Comparison of ENCODE assay signal across 21 cellular contexts in the genomic region with DNA sequence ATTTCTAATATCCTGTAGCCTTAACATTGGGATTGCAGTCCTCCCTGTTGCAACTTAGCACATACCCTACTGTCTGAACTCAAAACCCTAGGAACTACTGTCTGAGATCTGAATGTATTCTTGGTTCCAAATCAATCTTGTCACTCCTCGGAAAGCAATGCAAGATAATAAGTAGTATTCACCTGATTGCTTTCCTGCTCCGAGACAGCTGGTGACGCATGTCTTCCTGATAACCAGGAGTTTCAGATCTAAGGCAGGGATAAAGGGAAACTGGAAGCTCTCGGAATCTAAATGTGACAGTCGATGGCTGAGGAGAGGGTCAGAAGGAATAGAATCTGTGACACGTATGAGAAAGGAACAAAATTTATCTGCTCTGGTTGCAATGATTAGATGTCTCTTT.
A peak's percentile ranks its signal among the peaks of the same experiment; 100 is the strongest.
DNase-seq lines count a peak whose midpoint lies in the region; ATAC-seq and TF ChIP-seq lines count a peak whose summit lies in the region.
"Had no signal": no experiment of that assay in that cellular context is flagged by ENCODE, and none has a peak within 500 bp of the region (broad histone marks: within the 10 kb centered on the region; RNA-seq: fewer than 3 reads in every experiment).

No MANE protein-coding gene starts in this region.

- H3K27ac ChIP-seq in mesendoderm (ENCODE audit: low read depth, low read length) = no peak overlapping the region
- H3K27ac ChIP-seq in OCI-LY7 (ENCODE audit: low read depth, low read length, poor library complexity, severe bottlenecking) = no peak overlapping the region
- H3K27ac ChIP-seq: 22Rv1, BLaER1, C4-2B, GM23248 had no signal

- H3K27ac Mint-ChIP-seq in WTC11 = peak overlapping the region; percentile 90
- H3K27ac Mint-ChIP-seq in naive thymus-derived CD8-positive, alpha-beta T cell = no peak overlapping the region
- H3K27ac Mint-ChIP-seq: B cell; CD4-positive, CD25-positive, alpha-beta regulatory T cell; CD8-positive, alpha-beta T cell; HFFc6 had no signal

- H3K4me3 ChIP-seq in mesendoderm (ENCODE audit: low read length) (no peak overlapping the region), OCI-LY7 (ENCODE audit: low read depth, low read length, poor library complexity, severe bottlenecking) (no peak overlapping the region)
- H3K4me3 ChIP-seq: BLaER1, GM12878, GM23248, HAP-1 had no signal

- no peaks in the 10 kb centered on the region for H3K79me1 ChIP-seq in mesendoderm (ENCODE audit: low read length)

- H3K18ac ChIP-seq in mesendoderm (ENCODE audit: low read length) = no peak overlapping the region

- CTCF ChIA-PET in WTC11 (lab: Charles Lee) (no interaction called here), OCI-LY7 (lab: Charles Lee; ENCODE audit: unreplicated experiment) (no interaction called here)

- no peak overlapping the region for H3K23ac ChIP-seq in mesendoderm (ENCODE audit: low read length)

- intact Hi-C loops in OCI-LY7 (cut with micrococcal nuclease; ENCODE audit: unreplicated experiment) = no loop called here

- H3K56ac ChIP-seq in mesendoderm (ENCODE audit: low read length) = no peak overlapping the region

- H3K4me3 Mint-ChIP-seq in WTC11 = no peak overlapping the region
- H3K4me3 Mint-ChIP-seq in naive thymus-derived CD8-positive, alpha-beta T cell = no peak overlapping the region
- H3K4me3 Mint-ChIP-seq: B cell; CD4-positive, CD25-positive, alpha-beta regulatory T cell; CD8-positive, alpha-beta T cell; HFFc6 had no signal

- H2BK15ac ChIP-seq in mesendoderm (replicated peaks; ENCODE audit: low read depth) = no peak overlapping the region

- TF ChIP-seq CTCF in WTC11 (IDR thresholded peaks at IDR 0.05) (no peak), OCI-LY7 (conservative IDR thresholded peaks at IDR 0.05; ENCODE audit: low read length) (no peak)

- no peak; the same call in 1 of the 2 replicates for ATAC-seq in WTC11
- ATAC-seq in naive thymus-derived CD8-positive, alpha-beta T cell = no peak
- ATAC-seq: CD8-positive, alpha-beta T cell; GM12878 had no signal

- no peak overlapping the region for H2AK5ac ChIP-seq in mesendoderm (ENCODE audit: low read length)

- H3K79me2 ChIP-seq in mesendoderm (ENCODE audit: control insufficient read depth, insufficient read depth, low read length) = no peaks in the 10 kb centered on the region
- H3K79me2 ChIP-seq in OCI-LY7 (ENCODE audit: insufficient read depth, low read depth, low read length) = no peaks in the 10 kb centered on the region

- H4K5ac ChIP-seq in mesendoderm (ENCODE audit: low read length) = no peak overlapping the region

- no peaks in the 10 kb centered on the region for H3K9me3 ChIP-seq in OCI-LY7 (ENCODE audit: low read length)
- H3K9me3 ChIP-seq: BLaER1, Caco-2, HAP-1 had no signal

- H4K8ac ChIP-seq in mesendoderm (ENCODE audit: low read depth, low read length) = no peak overlapping the region

- H3K9ac ChIP-seq in mesendoderm (ENCODE audit: low read length) = no peak overlapping the region
- H3K9ac ChIP-seq: BLaER1, GM23248 had no signal

- H3K27me3 Mint-ChIP-seq in WTC11 (ENCODE audit: low read depth) = no peaks in the 10 kb centered on the region
- no peaks in the 10 kb centered on the region for H3K27me3 Mint-ChIP-seq in naive thymus-derived CD8-positive, alpha-beta T cell
- H3K27me3 Mint-ChIP-seq: B cell had no signal

- peaks cover under 1% of the 10 kb centered on the region for H3K9me3 Mint-ChIP-seq in WTC11
- H3K9me3 Mint-ChIP-seq in naive thymus-derived CD8-positive, alpha-beta T cell = peaks cover 0 to 13% (median 0%) of the 10 kb centered on the region in 9 donors

- H2AFZ ChIP-seq in OCI-LY7 (ENCODE audit: low read length) = no peak overlapping the region
- H2AFZ ChIP-seq: GM23248 had no signal

- H3K4me1 Mint-ChIP-seq in WTC11 = peaks cover 43% of the 10 kb centered on the region
- no peaks in the 10 kb centered on the region for H3K4me1 Mint-ChIP-seq in naive thymus-derived CD8-positive, alpha-beta T cell
- H3K4me1 Mint-ChIP-seq: B cell; CD4-positive, CD25-positive, alpha-beta regulatory T cell had no signal

- H3K9me2 ChIP-seq in OCI-LY7 (ENCODE audit: insufficient read depth, low read length) = no peaks in the 10 kb centered on the region

- no peaks in the 10 kb centered on the region for H3K27me3 ChIP-seq in mesendoderm (ENCODE audit: insufficient read depth, low read length, poor library complexity)
- H3K27me3 ChIP-seq: BLaER1 had no signal

- no peak overlapping the region for H3K4ac ChIP-seq in mesendoderm (ENCODE audit: low read depth, low read length)

- BruUV-seq in OCI-LY7 (replicated peaks; lab: Mats Ljungman, UMichigan) = no TSS peak

- H3K36me3 ChIP-seq in mesendoderm (ENCODE audit: control insufficient read depth, insufficient read depth, low read length) (no peaks in the 10 kb centered on the region), OCI-LY7 (ENCODE audit: insufficient read depth, low read length) (no peaks in the 10 kb centered on the region)
- H3K36me3 ChIP-seq: BLaER1, HAP-1 had no signal

- H3K4me1 ChIP-seq in mesendoderm (ENCODE audit: control insufficient read depth, low read depth, low read length) (no peaks in the 10 kb centered on the region), OCI-LY7 (ENCODE audit: insufficient read depth, low read length, poor library complexity, severe bottlenecking) (no peaks in the 10 kb centered on the region)
- H3K4me1 ChIP-seq: BLaER1, Caco-2 had no signal

- H4K20me1 ChIP-seq in OCI-LY7 (ENCODE audit: insufficient read depth, low read length) = no peaks in the 10 kb centered on the region
- H4K20me1 ChIP-seq: BLaER1 had no signal

- H2BK5ac ChIP-seq in mesendoderm (ENCODE audit: low read length) = no peak overlapping the region

- H3K36me3 Mint-ChIP-seq in WTC11 = peaks cover 11% of the 10 kb centered on the region
- no peaks in the 10 kb centered on the region for H3K36me3 Mint-ChIP-seq in naive thymus-derived CD8-positive, alpha-beta T cell
- H3K36me3 Mint-ChIP-seq: CD4-positive, CD25-positive, alpha-beta regulatory T cell; CD8-positive, alpha-beta T cell had no signal

- H3K4me2 ChIP-seq in mesendoderm (ENCODE audit: low read length) = no peak overlapping the region
- H3K4me2 ChIP-seq in OCI-LY7 (ENCODE audit: low read length) = no peak overlapping the region
- H3K4me2 ChIP-seq: BLaER1 had no signal

- POLR2A ChIA-PET in WTC11 (lab: Charles Lee) = no interaction called here
- POLR2A ChIA-PET in OCI-LY7 (lab: Charles Lee) = interaction anchor here (0.5 kb wide), 1 partner anchor 25 kb away, joined by 3 read pairs; no protein-coding TSS in a partner anchor
- POLR2A ChIA-PET in naive thymus-derived CD8-positive, alpha-beta T cell (lab: Charles Lee) = no interaction called here

- H2BK120ac ChIP-seq in mesendoderm (ENCODE audit: low read depth, low read length) = no peak overlapping the region

- DNase-seq in NCI-H82 treated with DMSO at 0.1 percent for 48 hours (lab: John Stamatoyannopoulos, UW; ENCODE audit: unreplicated experiment) (peak; percentile 3), NCI-H82 (lab: John Stamatoyannopoulos, UW) (no peak), WTC11 (ENCODE audit: low spot score) (no peak), mesendoderm (peak; percentile 44), OCI-LY7 (ENCODE audit: low spot score) (no peak)
- DNase-seq in activated effector memory CD4-positive, alpha-beta T cell treated with anti-CD3 and anti-CD28 coated beads, Interleukin-2, amount 50 U/mL, for 16 hours = no peak
- no peak for DNase-seq in naive thymus-derived CD8-positive, alpha-beta T cell
- no peak for DNase-seq in activated CD4-positive, alpha-beta T cell treated with anti-CD3 and anti-CD28 coated beads, Interleukin-2, amount 50 U/mL, for 4 hours
- DNase-seq: Caco-2; CD4-positive, CD25-positive, alpha-beta regulatory T cell; CD8-positive, alpha-beta T cell; DMS153; DND-41; GM23248; HFFc6 had no signal

- WGBS in mesendoderm (ENCODE audit: extremely low coverage, insufficient coverage, low lambda C conversion rate) = no CpG with 5 or more reads among the region's 6 CpGs

TF ChIP-seq in WTC11, 78 proteins besides CTCF, POLR2A, EP300 and RAD21:
- TF ChIP-seq, protein P1, sequence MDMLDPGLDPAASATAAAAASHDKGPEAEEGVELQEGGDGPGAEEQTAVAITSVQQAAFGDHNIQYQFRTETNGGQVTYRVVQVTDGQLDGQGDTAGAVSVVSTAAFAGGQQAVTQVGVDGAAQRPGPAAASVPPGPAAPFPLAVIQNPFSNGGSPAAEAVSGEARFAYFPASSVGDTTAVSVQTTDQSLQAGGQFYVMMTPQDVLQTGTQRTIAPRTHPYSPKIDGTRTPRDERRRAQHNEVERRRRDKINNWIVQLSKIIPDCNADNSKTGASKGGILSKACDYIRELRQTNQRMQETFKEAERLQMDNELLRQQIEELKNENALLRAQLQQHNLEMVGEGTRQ (CRISPR knock-in tag; IDR thresholded peaks at IDR 0.05) = no peak
- TF ChIP-seq HMGA2 (CRISPR knock-in tag; IDR thresholded peaks at IDR 0.05) = no peak

Comparison
In these comparisons a context has a peak if more than half of its experiments do, and no peak if none do; other contexts are left out.
1. DNase-seq: peak in NCI-H82 treated with DMSO at 0.1 percent for 48 hours (single experiment) and mesendoderm (single experiment); none in NCI-H82 (single experiment), WTC11 (single experiment), activated effector memory CD4-positive, alpha-beta T cell treated with anti-CD3 and anti-CD28 coated beads, Interleukin-2, amount 50 U/mL, for 16 hours (single experiment), OCI-LY7 (single experiment), naive thymus-derived CD8-positive, alpha-beta T cell (0 of 10) and activated CD4-positive, alpha-beta T cell treated with anti-CD3 and anti-CD28 coated beads, Interleukin-2, amount 50 U/mL, for 4 hours (0 of 2).